In the genomic region with DNA sequence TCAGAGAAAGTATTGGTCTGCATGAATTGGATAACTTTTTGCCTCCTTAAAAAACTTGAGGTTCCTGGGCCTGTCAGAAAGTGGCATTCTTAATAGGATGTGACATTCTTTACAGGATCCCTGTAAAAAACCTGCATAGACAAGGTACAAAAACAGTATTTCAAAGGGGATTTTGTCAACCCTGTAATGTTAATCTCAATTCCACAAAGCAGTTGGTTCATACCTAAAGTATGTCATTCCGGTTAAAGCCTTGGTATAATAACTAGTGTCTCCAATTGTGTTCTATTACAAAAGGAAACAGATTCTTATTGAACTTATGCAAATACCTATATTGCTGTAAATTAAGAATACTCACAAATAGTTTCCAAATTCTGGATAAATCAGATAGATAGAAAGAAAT, we compare ENCODE assay signal across 25 cellular contexts.
A peak's percentile ranks its signal among the peaks of the same experiment; 100 is the strongest.
DNase-seq lines count a peak whose midpoint lies in the region; ATAC-seq, FAIRE-seq and TF ChIP-seq lines count a peak whose summit lies in the region.
"Had no signal": no experiment of that assay in that cellular context is flagged by ENCODE, and none has a peak within 500 bp of the region (broad histone marks: within the 10 kb centered on the region; RNA-seq: fewer than 3 reads in every experiment).

No MANE protein-coding gene starts in this region.

- no peaks in the 10 kb centered on the region for H3K27me3 Mint-ChIP-seq in activated CD8-positive, alpha-beta T cell treated with anti-CD3 and anti-CD28 coated beads, Interleukin-2, amount 10 ng/mL, durations not matched to agents 7 days and 5 days (ENCODE audit: low read depth)
- H3K27me3 Mint-ChIP-seq: B cell; CD4-positive, alpha-beta T cell had no signal

- CTCF ChIA-PET in activated CD8-positive, alpha-beta T cell treated with anti-CD3 and anti-CD28 coated beads, Interleukin-2, amount 10 ng/mL, durations not matched to agents 7 days and 5 days (lab: Charles Lee), result no interaction called here

- no peaks in the 10 kb centered on the region for H3K9me3 ChIP-seq in pancreas
- H3K9me3 ChIP-seq: Caco-2 had no signal

- no peak for TF ChIP-seq CTCF in pancreas (IDR thresholded peaks at IDR 0.05)

- no peaks in the 10 kb centered on the region for H3K27me3 ChIP-seq in pancreas
- H3K27me3 ChIP-seq: BLaER1 treated with 17β-estradiol and CSF1 and Interleukin-3, amounts not matched to agents 10 nM and 100 nM had no signal

- DNase-seq in DMS53 (lab: John Stamatoyannopoulos, UW), result peak; percentile 11
- no peak for DNase-seq in DMS53 treated with DMSO at 0.1 percent for 48 hours (lab: John Stamatoyannopoulos, UW; ENCODE audit: unreplicated experiment)
- DNase-seq in H54 (ENCODE audit: insufficient read length, low spot score), result no peak
- DNase-seq in OCI-M1 (lab: John Stamatoyannopoulos, UW), result peak; percentile 36
- no peak for DNase-seq in pancreas
- DNase-seq in DMS79 treated with DMSO at 0.1 percent for 48 hours (lab: John Stamatoyannopoulos, UW), result no peak
- DNase-seq in activated CD8-positive, alpha-beta T cell treated with anti-CD3 and anti-CD28 coated beads, Interleukin-2, amount 10 ng/mL, durations not matched to agents 7 days and 5 days, result no peak
- DNase-seq in effector CD8-positive, alpha-beta T cell (lab: John Stamatoyannopoulos, UW), result no peak
- DNase-seq: 8988T; AML-193; Caco-2; Calu3; CD4-positive, alpha-beta T cell; CD8-positive, alpha-beta T cell; DND-41; EL; GDM1 had no signal

- WGBS in pancreas, 2 donors, result 95 to 96% methylated on average over 1 of the region's 1 CpG

- TF ChIP-seq POLR2A in H54 (IDR thresholded peaks at IDR 0.05; ENCODE audit: low read depth, low read length), result no peak

- H3K4me1 ChIP-seq in pancreas, result no peaks in the 10 kb centered on the region
- H3K4me1 ChIP-seq: Caco-2 had no signal

- H3K4me3 Mint-ChIP-seq in activated CD8-positive, alpha-beta T cell treated with anti-CD3 and anti-CD28 coated beads, Interleukin-2, amount 10 ng/mL, durations not matched to agents 7 days and 5 days, result no peak overlapping the region
- H3K4me3 Mint-ChIP-seq: B cell; CD4-positive, alpha-beta T cell; CD8-positive, alpha-beta T cell had no signal

- intact Hi-C loops in pancreas (cut with DNase I), result no loop called here

- no peak overlapping the region for H3K4me3 ChIP-seq in pancreas
- H3K4me3 ChIP-seq: BLaER1 treated with 17β-estradiol and CSF1 and Interleukin-3, amounts not matched to agents 10 nM and 100 nM; GM12878 had no signal

- ATAC-seq in pancreas, result no peak
- no peak for ATAC-seq in activated CD8-positive, alpha-beta T cell treated with anti-CD3 and anti-CD28 coated beads, Interleukin-2, amount 10 ng/mL, durations not matched to agents 7 days and 5 days
- ATAC-seq: CD8-positive, alpha-beta T cell; GM12878 had no signal

- POLR2A ChIA-PET in activated CD8-positive, alpha-beta T cell treated with anti-CD3 and anti-CD28 coated beads, Interleukin-2, amount 10 ng/mL, durations not matched to agents 7 days and 5 days (lab: Charles Lee), result no interaction called here

- H3K36me3 ChIP-seq in pancreas, result no peaks in the 10 kb centered on the region
- H3K36me3 ChIP-seq: BLaER1 treated with 17β-estradiol and CSF1 and Interleukin-3, amounts not matched to agents 10 nM and 100 nM had no signal

- H3K9me3 Mint-ChIP-seq in activated CD8-positive, alpha-beta T cell treated with anti-CD3 and anti-CD28 coated beads, Interleukin-2, amount 10 ng/mL, durations not matched to agents 7 days and 5 days (ENCODE audit: insufficient read depth), result peaks cover 30% of the 10 kb centered on the region

- H3K36me3 Mint-ChIP-seq in activated CD8-positive, alpha-beta T cell treated with anti-CD3 and anti-CD28 coated beads, Interleukin-2, amount 10 ng/mL, durations not matched to agents 7 days and 5 days (ENCODE audit: low read depth), result no peaks in the 10 kb centered on the region
- H3K36me3 Mint-ChIP-seq: CD8-positive, alpha-beta T cell had no signal

- H3K27ac ChIP-seq in pancreas, result no peak overlapping the region
- H3K27ac ChIP-seq: BLaER1 treated with 17β-estradiol and CSF1 and Interleukin-3, amounts not matched to agents 10 nM and 100 nM; C4-2B had no signal

- FAIRE-seq in H54 (lab: Jason Lieb, UNC) (peak; percentile 61), pancreas (lab: Jason Lieb, UNC) (peak; percentile 23)
- FAIRE-seq: A204.1, D721Med, GM12878, GM12892, GM18507 had no signal

- H3K27ac Mint-ChIP-seq in activated CD8-positive, alpha-beta T cell treated with anti-CD3 and anti-CD28 coated beads, Interleukin-2, amount 10 ng/mL, durations not matched to agents 7 days and 5 days, result no peak overlapping the region
- H3K27ac Mint-ChIP-seq: B cell; CD4-positive, alpha-beta T cell; CD8-positive, alpha-beta T cell had no signal

- H3K4me1 Mint-ChIP-seq in activated CD8-positive, alpha-beta T cell treated with anti-CD3 and anti-CD28 coated beads, Interleukin-2, amount 10 ng/mL, durations not matched to agents 7 days and 5 days (ENCODE audit: low read depth), result no peaks in the 10 kb centered on the region
- H3K4me1 Mint-ChIP-seq: B cell had no signal

Comparison
In these comparisons a context has a peak if more than half of its experiments do, and no peak if none do; other contexts are left out.
1. DNase-seq: peak in DMS53 (single experiment) and OCI-M1 (single experiment); none in DMS53 treated with DMSO at 0.1 percent for 48 hours (single experiment), H54 (single experiment), pancreas (0 of 6), DMS79 treated with DMSO at 0.1 percent for 48 hours (single experiment), activated CD8-positive, alpha-beta T cell treated with anti-CD3 and anti-CD28 coated beads, Interleukin-2, amount 10 ng/mL, durations not matched to agents 7 days and 5 days (single experiment) and effector CD8-positive, alpha-beta T cell (single experiment).